In the genomic region with DNA sequence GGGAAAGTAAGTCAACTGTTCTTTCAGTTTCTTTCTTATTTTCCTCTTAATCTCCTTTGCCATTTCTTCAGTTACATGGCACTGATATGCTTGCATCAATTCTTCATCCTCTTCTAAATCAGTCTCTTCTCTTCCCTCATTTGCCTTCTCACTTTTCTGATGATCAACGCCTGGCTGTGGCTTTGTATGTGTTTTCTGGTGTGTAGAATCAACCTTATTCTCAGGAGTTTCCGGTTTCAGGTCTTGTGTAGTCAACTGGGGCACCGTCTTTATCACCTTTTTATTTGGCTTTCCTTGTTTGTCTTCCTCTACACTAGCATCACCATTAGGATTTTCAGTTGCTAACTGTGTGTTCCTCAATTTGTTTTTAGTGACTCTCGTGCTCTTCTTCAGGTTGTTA, we compare ENCODE assay signal across 1 cellular context.
TF ChIP-seq lines count a peak whose summit lies in the region.

No MANE protein-coding gene starts in this region.

TF ChIP-seq in IMR-90, 13 proteins besides CTCF, POLR2A, EP300 and RAD21:
- TF ChIP-seq CHD1 (IDR thresholded peaks at IDR 0.05; ENCODE audit: low read depth, low read length) (no peak), FOS (IDR thresholded peaks at IDR 0.05; ENCODE audit: low read depth, low read length) (no peak), RCOR1 (IDR thresholded peaks at IDR 0.05; ENCODE audit: insufficient replicate concordance, low read length) (no peak)
